Comparison of ENCODE assay signal across 1 cellular context in the genomic region with DNA sequence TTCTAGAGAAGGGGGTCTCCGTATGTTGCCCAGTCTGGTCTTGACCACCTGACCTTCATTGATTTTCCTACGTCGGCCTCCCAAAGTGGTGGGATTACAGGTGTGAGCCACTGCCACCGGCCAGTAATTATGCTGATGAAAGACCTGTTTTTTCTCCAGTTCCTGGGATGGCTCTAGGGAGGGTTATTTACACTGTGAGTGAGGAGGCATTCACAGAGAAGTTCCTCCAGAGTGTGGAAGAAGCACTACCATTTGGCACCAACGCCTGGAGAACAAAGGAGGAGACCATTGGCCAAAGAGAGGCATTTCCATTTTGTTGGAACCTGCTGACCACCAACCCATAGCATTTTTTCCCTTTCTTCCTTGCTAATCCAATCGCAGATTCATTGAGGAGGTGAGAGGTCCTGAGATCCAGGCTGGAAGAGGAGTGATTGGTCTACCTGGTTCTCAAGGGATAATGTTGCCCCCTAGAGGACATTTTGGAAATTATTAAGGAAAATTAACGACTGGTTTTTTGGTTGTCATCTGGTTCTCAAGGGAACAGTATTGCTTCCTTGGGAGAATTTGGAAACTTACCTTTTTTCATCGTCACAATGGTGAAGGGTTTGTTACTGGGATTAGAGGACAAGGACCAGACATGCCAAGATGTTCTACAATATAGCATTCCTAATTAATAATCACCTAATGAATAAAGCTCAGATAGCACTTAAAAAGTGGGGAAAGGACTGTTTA.
TF ChIP-seq lines count a peak whose summit lies in the region.

No MANE protein-coding gene starts in this region.

TF ChIP-seq in Ishikawa, 13 proteins besides CTCF, POLR2A, EP300 and RAD21 (continued from another document):
- TF ChIP-seq, protein P1, sequence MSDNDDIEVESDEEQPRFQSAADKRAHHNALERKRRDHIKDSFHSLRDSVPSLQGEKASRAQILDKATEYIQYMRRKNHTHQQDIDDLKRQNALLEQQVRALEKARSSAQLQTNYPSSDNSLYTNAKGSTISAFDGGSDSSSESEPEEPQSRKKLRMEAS (IDR thresholded peaks at IDR 0.05): no peak
- TF ChIP-seq TCF12 (IDR thresholded peaks at IDR 0.05; ENCODE audit: low read depth) (no peak), YY1 (IDR thresholded peaks at IDR 0.05; ENCODE audit: low read depth) (no peak), TEAD4 (IDR thresholded peaks at IDR 0.05) (no peak)
